8 cellular contexts compared by ENCODE assay signal in genomic region chr6:56637640-56638039, GRCh38. TPM values are rescaled to one million over a fixed set of nuclear protein-coding genes. Genes with fewer than 3 reads are reported as not detected.
DNase-seq lines count a peak whose midpoint lies in the region; ATAC-seq and TF ChIP-seq lines count a peak whose summit lies in the region.

No MANE protein-coding gene starts in this region.

- intact Hi-C loops in activated CD8-positive, alpha-beta T cell treated with anti-CD3 and anti-CD28 coated beads for 36 hours (cut with micrococcal nuclease), result loop anchor here (5.0 to 10.0 kb wide), 2 partner anchors 60 to 217 kb away; no protein-coding TSS in a partner anchor
- intact Hi-C loops in MCF 10A (cut with micrococcal nuclease), result loop anchor here (1.0 to 2.0 kb wide), 3 partner anchors 34 to 119 kb away; no protein-coding TSS in a partner anchor
- intact Hi-C loops in left colon (cut with DNase I, micrococcal nuclease), result loop anchor here (2.0 to 10.0 kb wide), 4 partner anchors 57 to 215 kb away; no protein-coding TSS in a partner anchor
- intact Hi-C loops in aorta (cut with DNase I), result loop anchor here (5.0 kb wide), 1 partner anchor 215 kb away; no protein-coding TSS in a partner anchor

- peak; percentile 70 for TF ChIP-seq CTCF in activated CD8-positive, alpha-beta T cell treated with anti-CD3 and anti-CD28 coated beads for 36 hours (IDR thresholded peaks at IDR 0.05)
- TF ChIP-seq CTCF in MCF 10A (IDR thresholded peaks at IDR 0.05; ENCODE audit: unreplicated experiment), result peak; percentile 48

- H3K4me3 ChIP-seq in aorta (ENCODE audit: low read length in 2 of 2), result no peak overlapping the region

- H3K27me3 ChIP-seq in aorta (ENCODE audit: control insufficient read depth in 1 of 2, insufficient read depth in 2 of 2, low read length in 1 of 2), result no peaks in the 10 kb centered on the region

- WGBS in aorta, 2 donors, result 0% methylated on average over 2 of the region's 2 CpGs

- no peak overlapping the region for H3K27ac ChIP-seq in aorta (ENCODE audit: low read depth in 1 of 2, low read length in 2 of 2)

- no peaks in the 10 kb centered on the region for H3K4me1 Mint-ChIP-seq in activated CD8-positive, alpha-beta T cell treated with anti-CD3 and anti-CD28 coated beads for 36 hours (ENCODE audit: low read depth)
- H3K4me1 Mint-ChIP-seq in activated CD8-positive, alpha-beta T cell treated with anti-CD3 and anti-CD28 coated beads, Interleukin-2, amount 10 ng/mL, durations not matched to agents 7 days and 5 days (ENCODE audit: low read depth), result no peaks in the 10 kb centered on the region
- H3K4me1 Mint-ChIP-seq in MCF 10A (ENCODE audit: insufficient read depth, unreplicated experiment), result peaks cover 35% of the 10 kb centered on the region

- CTCF ChIA-PET in activated CD8-positive, alpha-beta T cell treated with anti-CD3 and anti-CD28 coated beads for 36 hours (lab: Charles Lee), result interaction anchor here (0.6 to 1.9 kb wide), 7 partner anchors 10 to 214 kb away, joined by 3 to 10 read pairs (median 3); no protein-coding TSS in a partner anchor
- CTCF ChIA-PET in activated CD8-positive, alpha-beta T cell treated with anti-CD3 and anti-CD28 coated beads, Interleukin-2, amount 10 ng/mL, durations not matched to agents 7 days and 5 days (lab: Charles Lee), result interaction anchor here (0.7 to 4.2 kb wide), 4 partner anchors 14 to 214 kb away, joined by 3 to 18 read pairs (median 4); no protein-coding TSS in a partner anchor
- CTCF ChIA-PET in MCF 10A (lab: Yijun Ruan, JAX), result interaction anchor here (0.7 to 2.2 kb wide), 16 partner anchors 12 to 122 kb away, joined by 3 to 11 read pairs (median 4); no protein-coding TSS in a partner anchor

- H3K4me1 ChIP-seq in aorta (ENCODE audit: control insufficient read depth in 1 of 2, insufficient read depth in 2 of 2, low read length in 2 of 2), result no peaks in the 10 kb centered on the region

- ATAC-seq in activated CD8-positive, alpha-beta T cell treated with anti-CD3 and anti-CD28 coated beads for 36 hours, result no peak
- ATAC-seq in activated CD8-positive, alpha-beta T cell treated with anti-CD3 and anti-CD28 coated beads, Interleukin-2, amount 10 ng/mL, durations not matched to agents 7 days and 5 days, result no peak
- ATAC-seq in left colon (peak; percentile 68), aorta (ENCODE audit: low FRiP score) (peak; percentile 83), HG03039 (IDR thresholded peaks at IDR 0.05; ENCODE audit: unreplicated experiment) (no peak)

- peaks cover 2% of the 10 kb centered on the region for H3K27me3 Mint-ChIP-seq in activated CD8-positive, alpha-beta T cell treated with anti-CD3 and anti-CD28 coated beads for 36 hours
- H3K27me3 Mint-ChIP-seq in activated CD8-positive, alpha-beta T cell treated with anti-CD3 and anti-CD28 coated beads, Interleukin-2, amount 10 ng/mL, durations not matched to agents 7 days and 5 days (ENCODE audit: low read depth), result peaks cover 3% of the 10 kb centered on the region
- H3K27me3 Mint-ChIP-seq in MCF 10A (ENCODE audit: insufficient read depth, unreplicated experiment), result no peaks in the 10 kb centered on the region

- no TSS peak for BruUV-seq in MCF 10A (replicated peaks; lab: Mats Ljungman, UMichigan)

- H3K9me3 ChIP-seq in aorta (ENCODE audit: control insufficient read depth, low read length), result no peaks in the 10 kb centered on the region

- H3K27ac Mint-ChIP-seq in activated CD8-positive, alpha-beta T cell treated with anti-CD3 and anti-CD28 coated beads for 36 hours, result no peak overlapping the region
- no peak overlapping the region for H3K27ac Mint-ChIP-seq in activated CD8-positive, alpha-beta T cell treated with anti-CD3 and anti-CD28 coated beads, Interleukin-2, amount 10 ng/mL, durations not matched to agents 7 days and 5 days
- H3K27ac Mint-ChIP-seq in MCF 10A (ENCODE audit: low read depth, unreplicated experiment), result peak overlapping the region; percentile 97

- H3K4me3 Mint-ChIP-seq in activated CD8-positive, alpha-beta T cell treated with anti-CD3 and anti-CD28 coated beads for 36 hours, result no peak overlapping the region
- no peak overlapping the region for H3K4me3 Mint-ChIP-seq in activated CD8-positive, alpha-beta T cell treated with anti-CD3 and anti-CD28 coated beads, Interleukin-2, amount 10 ng/mL, durations not matched to agents 7 days and 5 days
- peak overlapping the region; percentile 88 for H3K4me3 Mint-ChIP-seq in MCF 10A (ENCODE audit: unreplicated experiment)

- POLR2A ChIA-PET in activated CD8-positive, alpha-beta T cell treated with anti-CD3 and anti-CD28 coated beads for 36 hours (lab: Charles Lee), result no interaction called here
- POLR2A ChIA-PET in activated CD8-positive, alpha-beta T cell treated with anti-CD3 and anti-CD28 coated beads, Interleukin-2, amount 10 ng/mL, durations not matched to agents 7 days and 5 days (lab: Charles Lee), result no interaction called here
- POLR2A ChIA-PET in MCF 10A (lab: Yijun Ruan, JAX), result interaction anchor here (0.6 to 32.0 kb wide), 11 partner anchors 16 to 214 kb away, joined by 3 to 1548 read pairs (median 6); partner anchors contain the start of gene DST

- H3K36me3 Mint-ChIP-seq in activated CD8-positive, alpha-beta T cell treated with anti-CD3 and anti-CD28 coated beads for 36 hours (ENCODE audit: low read depth), result no peaks in the 10 kb centered on the region
- no peaks in the 10 kb centered on the region for H3K36me3 Mint-ChIP-seq in activated CD8-positive, alpha-beta T cell treated with anti-CD3 and anti-CD28 coated beads, Interleukin-2, amount 10 ng/mL, durations not matched to agents 7 days and 5 days (ENCODE audit: low read depth)
- peaks cover 65% of the 10 kb centered on the region for H3K36me3 Mint-ChIP-seq in MCF 10A (ENCODE audit: insufficient read depth, unreplicated experiment)

- no peak for DNase-seq in activated CD8-positive, alpha-beta T cell treated with anti-CD3 and anti-CD28 coated beads for 36 hours
- no peak for DNase-seq in activated CD8-positive, alpha-beta T cell treated with anti-CD3 and anti-CD28 coated beads, Interleukin-2, amount 10 ng/mL, durations not matched to agents 7 days and 5 days
- peak; percentile 69 for DNase-seq in NCI-H446 treated with DMSO at 0.1 percent for 48 hours (lab: John Stamatoyannopoulos, UW)
- DNase-seq in MCF 10A (ENCODE audit: unreplicated experiment), result peak; percentile 77
- DNase-seq in left colon, result no peak
- DNase-seq in aorta, result no peak
- DNase-seq in cortex of kidney (lab: John Stamatoyannopoulos, UW), result no peak

- no peaks in the 10 kb centered on the region for H3K9me3 Mint-ChIP-seq in activated CD8-positive, alpha-beta T cell treated with anti-CD3 and anti-CD28 coated beads for 36 hours
- no peaks in the 10 kb centered on the region for H3K9me3 Mint-ChIP-seq in activated CD8-positive, alpha-beta T cell treated with anti-CD3 and anti-CD28 coated beads, Interleukin-2, amount 10 ng/mL, durations not matched to agents 7 days and 5 days (ENCODE audit: insufficient read depth)
- no peaks in the 10 kb centered on the region for H3K9me3 Mint-ChIP-seq in MCF 10A (ENCODE audit: unreplicated experiment)

- H3K36me3 ChIP-seq in aorta (ENCODE audit: control insufficient read depth in 1 of 2, insufficient read depth in 2 of 2, low read length in 1 of 2), result peaks cover 0 to 2% of the 10 kb centered on the region in 2 donors

RNA-seq across cellular contexts. Expression of gene DST, which starts 5.0 kb away (rescaled TPM):
- 1 to 10 TPM; 1.3 to 1.7 TPM for total RNA-seq in activated CD8-positive, alpha-beta T cell treated with anti-CD3 and anti-CD28 coated beads for 36 hours
- under 1 TPM; 0.76 to 0.79 TPM for total RNA-seq in activated CD8-positive, alpha-beta T cell treated with anti-CD3 and anti-CD28 coated beads, Interleukin-2, amount 10 ng/mL, durations not matched to agents 7 days and 5 days
- total RNA-seq in MCF 10A (2022), result 356 and 370 TPM in 2 replicates
- total RNA-seq in left colon, result 100 to 1,000 TPM; 179 to 332 TPM
- 100 to 1,000 TPM; 485 to 578 TPM for total RNA-seq in aorta
- polyA plus RNA-seq in aorta, result 100 to 1,000 TPM in 1 of 2 donors, 10 to 100 TPM in 1; 47.2 to 258 TPM

Comparison
In these comparisons a context has a peak if more than half of its experiments do, and no peak if none do; other contexts are left out.
1. ATAC-seq: peak in left colon (single experiment) and aorta (single experiment); none in activated CD8-positive, alpha-beta T cell treated with anti-CD3 and anti-CD28 coated beads for 36 hours (single experiment), activated CD8-positive, alpha-beta T cell treated with anti-CD3 and anti-CD28 coated beads, Interleukin-2, amount 10 ng/mL, durations not matched to agents 7 days and 5 days (single experiment) and HG03039 (single experiment).
2. DNase-seq: peak in NCI-H446 treated with DMSO at 0.1 percent for 48 hours (single experiment) and MCF 10A (single experiment); none in activated CD8-positive, alpha-beta T cell treated with anti-CD3 and anti-CD28 coated beads for 36 hours (single experiment), activated CD8-positive, alpha-beta T cell treated with anti-CD3 and anti-CD28 coated beads, Interleukin-2, amount 10 ng/mL, durations not matched to agents 7 days and 5 days (single experiment), left colon (0 of 2), aorta (0 of 2) and cortex of kidney (single experiment).
3. RNA of gene DST, which starts 5.0 kb away (total RNA-seq): 485 to 578 TPM in aorta, 356 to 370 TPM in MCF 10A and 179 to 332 TPM in left colon; 1.3 to 1.7 TPM in activated CD8-positive, alpha-beta T cell treated with anti-CD3 and anti-CD28 coated beads for 36 hours and 0.76 to 0.79 TPM in activated CD8-positive, alpha-beta T cell treated with anti-CD3 and anti-CD28 coated beads, Interleukin-2, amount 10 ng/mL, durations not matched to agents 7 days and 5 days; every median in the first group is over 10 times any median in the second.